In the genomic region with DNA sequence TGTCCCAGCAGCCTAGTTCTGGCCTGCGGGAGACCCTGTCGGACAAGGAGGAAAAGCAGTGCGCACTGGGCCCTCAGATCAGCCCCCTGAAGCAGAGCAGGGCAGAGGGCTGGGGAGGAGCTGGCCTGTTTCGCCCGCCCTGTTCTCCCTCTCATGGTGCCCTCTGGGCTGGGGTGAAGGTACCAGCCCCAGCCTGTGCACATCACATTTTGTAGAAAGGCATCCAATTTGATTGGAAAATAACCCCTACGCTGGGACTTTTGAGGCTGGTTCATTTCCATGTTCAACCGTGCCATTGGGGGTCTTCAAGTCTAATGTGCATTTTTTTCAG, we compare ENCODE assay signal across 8 cellular contexts. TPM values are rescaled to one million over a fixed set of nuclear protein-coding genes. Genes with fewer than 3 reads are reported as not detected.
DNase-seq lines count a peak whose midpoint lies in the region; ATAC-seq and TF ChIP-seq lines count a peak whose summit lies in the region.

No MANE protein-coding gene starts in this region.

- H3K9me3 Mint-ChIP-seq in endothelial cell (ENCODE audit: unreplicated experiment) (no peaks in the 10 kb centered on the region), osteocyte (ENCODE audit: unreplicated experiment) (no peaks in the 10 kb centered on the region)

- H3K27ac Mint-ChIP-seq in endothelial cell (ENCODE audit: unreplicated experiment) = no peak overlapping the region
- H3K27ac Mint-ChIP-seq in osteocyte (ENCODE audit: unreplicated experiment) = no peak overlapping the region

- H3K36me3 ChIP-seq in ES-I3 (ENCODE audit: insufficient read depth, low read length) = no peaks in the 10 kb centered on the region

- DNase-seq in NCI-H69 (lab: John Stamatoyannopoulos, UW) (peak; percentile 54), endothelial cell (ENCODE audit: low spot score) (no peak), osteocyte (ENCODE audit: extremely low spot score, unreplicated experiment) (no peak), epidermal melanocyte (ENCODE audit: insufficient read length, low spot score) (no peak), hypothalamus (lab: John Stamatoyannopoulos, UW) (no peak)

- ATAC-seq in GM21526 (IDR thresholded peaks at IDR 0.05; ENCODE audit: low FRiP score, unreplicated experiment) = no peak
- no peak for ATAC-seq in GM18502 (IDR thresholded peaks at IDR 0.05; ENCODE audit: poor library complexity, unreplicated experiment)

- H3K9me3 ChIP-seq in ES-I3 (ENCODE audit: control insufficient read depth, insufficient read depth, low read length) = no peaks in the 10 kb centered on the region

- H3K4me1 ChIP-seq in ES-I3 (ENCODE audit: insufficient read depth, low read length) = peaks cover 14% of the 10 kb centered on the region

- H3K4me3 Mint-ChIP-seq in endothelial cell (ENCODE audit: unreplicated experiment) = peak overlapping the region; percentile 98
- peak overlapping the region; percentile 91 for H3K4me3 Mint-ChIP-seq in osteocyte (ENCODE audit: unreplicated experiment)

- H3K36me3 Mint-ChIP-seq in endothelial cell (ENCODE audit: low read depth, unreplicated experiment) (peaks cover 7% of the 10 kb centered on the region), osteocyte (ENCODE audit: unreplicated experiment) (no peaks in the 10 kb centered on the region)

- H3K4me1 Mint-ChIP-seq in endothelial cell (ENCODE audit: unreplicated experiment) (peaks cover 39% of the 10 kb centered on the region), osteocyte (ENCODE audit: unreplicated experiment) (peaks cover 36% of the 10 kb centered on the region)

- TF ChIP-seq CTCF in endothelial cell (IDR thresholded peaks at IDR 0.05; ENCODE audit: unreplicated experiment) (no peak), osteocyte (IDR thresholded peaks at IDR 0.05) (no peak)

- H3K27me3 Mint-ChIP-seq in endothelial cell (ENCODE audit: unreplicated experiment) = peaks cover 6% of the 10 kb centered on the region
- H3K27me3 Mint-ChIP-seq in osteocyte (ENCODE audit: unreplicated experiment) = no peaks in the 10 kb centered on the region

- peak overlapping the region; percentile 79 for H3K9ac ChIP-seq in ES-I3 (ENCODE audit: low read depth, low read length)

RNA-seq across cellular contexts. Expression of a gene that starts 0.8 kb away (rescaled TPM):
- total RNA-seq in endothelial cell (ENCODE audit: unreplicated experiment) = 148 TPM
- 147 and 148 TPM in 2 replicates for total RNA-seq in osteocyte
